Comparison of ENCODE assay signal across 11 cellular contexts in the genomic region with DNA sequence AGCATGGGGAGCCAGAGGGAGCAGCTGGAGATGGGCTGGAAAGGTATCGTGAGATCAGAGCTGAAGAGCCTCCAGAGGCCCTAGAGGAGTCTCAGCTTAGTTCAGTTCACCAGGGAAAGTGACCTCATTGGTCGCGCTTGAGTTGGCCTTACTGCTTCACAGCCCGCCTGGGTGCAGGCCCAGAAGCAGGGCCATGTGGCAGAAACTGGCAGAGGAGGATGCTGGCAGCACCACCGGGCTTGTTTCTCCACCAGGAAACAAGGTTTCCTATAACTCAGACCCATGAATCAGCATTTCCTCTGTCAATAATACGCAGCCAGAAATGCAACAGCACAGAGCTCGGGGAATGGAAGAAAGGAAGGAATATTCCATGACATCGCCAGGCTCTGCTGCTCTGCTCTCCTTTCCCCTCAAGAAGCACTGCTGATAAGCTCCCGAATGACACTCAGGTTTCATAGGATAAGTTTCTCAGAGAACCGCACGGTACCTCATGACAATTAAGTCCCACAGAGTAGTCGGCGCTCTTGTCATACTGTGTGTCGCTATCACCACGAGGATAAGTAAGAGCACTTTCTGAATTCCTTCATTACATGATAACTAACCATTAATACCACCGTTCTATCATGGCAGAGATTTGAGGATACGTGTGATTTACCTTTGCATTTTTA.
DNase-seq lines count a peak whose midpoint lies in the region; ATAC-seq, FAIRE-seq and TF ChIP-seq lines count a peak whose summit lies in the region.
"Had no signal": no experiment of that assay in that cellular context is flagged by ENCODE, and none has a peak within 500 bp of the region (broad histone marks: within the 10 kb centered on the region; RNA-seq: fewer than 3 reads in every experiment).

No MANE protein-coding gene starts in this region.

- no peak overlapping the region for H2AFZ ChIP-seq in mammary epithelial cell (ENCODE audit: low read depth, low read length)

- peak overlapping the region; percentile 44 for H3K27ac Mint-ChIP-seq in activated naive CD8-positive, alpha-beta T cell treated with anti-CD3 and anti-CD28 coated beads, Interleukin-2, amount 50 U/mL, for 24 hours
- H3K27ac Mint-ChIP-seq in T-helper 17 cell, result no peak overlapping the region
- H3K27ac Mint-ChIP-seq: progenitor cell of endocrine pancreas had no signal

- no peak overlapping the region for H3K4me3 Mint-ChIP-seq in activated naive CD8-positive, alpha-beta T cell treated with anti-CD3 and anti-CD28 coated beads, Interleukin-2, amount 50 U/mL, for 24 hours
- no peak overlapping the region for H3K4me3 Mint-ChIP-seq in T-helper 17 cell

- H3K4me2 ChIP-seq in mammary epithelial cell (ENCODE audit: insufficient read depth, low read depth, low read length), result no peak overlapping the region
- H3K4me2 ChIP-seq: KMS-11 had no signal

- in situ Hi-C loops in mammary epithelial cell (cut with MboI; ENCODE audit: low sequenced_read_pairs in 2 of 2), result no loop called here

- no peak for FAIRE-seq in kidney (lab: Jason Lieb, UNC)

- no peaks in the 10 kb centered on the region for H3K36me3 ChIP-seq in breast epithelium
- no peaks in the 10 kb centered on the region for H3K36me3 ChIP-seq in mammary epithelial cell (ENCODE audit: insufficient read depth, low read length)
- H3K36me3 ChIP-seq in kidney (ENCODE audit: control insufficient read depth in 1 of 2, insufficient read depth in 2 of 2, low read length in 2 of 2), result no peaks in the 10 kb centered on the region

- H3K4me3 ChIP-seq in breast epithelium, result no peak overlapping the region
- no peak overlapping the region for H3K4me3 ChIP-seq in mammary epithelial cell (replicated peaks in 1 of 3; ENCODE audit: insufficient read depth in 1 of 3, low read depth in 2 of 3, low read length in 3 of 3)
- H3K4me3 ChIP-seq in kidney (ENCODE audit: low read length in 2 of 2), result no peak overlapping the region

- no TSS peak for BruUV-seq in mammary epithelial cell (replicated peaks; lab: Mats Ljungman, UMichigan)

- intact Hi-C loops in breast epithelium (cut with DNase I; ENCODE audit: low total_unique reads) (no loop called here), mammary epithelial cell (cut with micrococcal nuclease) (no loop called here), kidney (cut with DNase I) (no loop called here)

- CTCF ChIA-PET in mammary epithelial cell (lab: Charles Lee; ENCODE audit: low non-redundant PET), result no interaction called here

- no peaks in the 10 kb centered on the region for H3K27me3 Mint-ChIP-seq in activated naive CD8-positive, alpha-beta T cell treated with anti-CD3 and anti-CD28 coated beads, Interleukin-2, amount 50 U/mL, for 24 hours
- no peaks in the 10 kb centered on the region for H3K27me3 Mint-ChIP-seq in T-helper 17 cell

- no peaks in the 10 kb centered on the region for H3K9me3 ChIP-seq in breast epithelium
- no peaks in the 10 kb centered on the region for H3K9me3 ChIP-seq in mammary epithelial cell (replicated peaks; ENCODE audit: insufficient read depth, low read length)
- H3K9me3 ChIP-seq in kidney (ENCODE audit: control insufficient read depth in 1 of 2, low read length in 2 of 2), result no peaks in the 10 kb centered on the region
- H3K9me3 ChIP-seq in T-helper 17 cell (ENCODE audit: control insufficient read depth, low read length, poor library complexity, severe bottlenecking), result no peaks in the 10 kb centered on the region

- TF ChIP-seq CTCF in breast epithelium (IDR thresholded peaks at IDR 0.05) (no peak), mammary epithelial cell (conservative IDR thresholded peaks at IDR 0.05 in 1 of 2, IDR thresholded peaks at IDR 0.05 in 1 of 2; ENCODE audit: extremely low read depth in 1 of 2, insufficient read depth in 1 of 2, low read depth in 1 of 2, low read length in 2 of 2) (no peak), kidney (IDR thresholded peaks at IDR 0.05; ENCODE audit: borderline replicate concordance, extremely low read depth, insufficient read depth) (no peak)

- no peaks in the 10 kb centered on the region for H3K36me3 Mint-ChIP-seq in activated naive CD8-positive, alpha-beta T cell treated with anti-CD3 and anti-CD28 coated beads, Interleukin-2, amount 50 U/mL, for 24 hours (ENCODE audit: low read depth)
- peaks cover 3% of the 10 kb centered on the region for H3K36me3 Mint-ChIP-seq in T-helper 17 cell (ENCODE audit: low read depth)

- H3K27me3 ChIP-seq in breast epithelium (no peaks in the 10 kb centered on the region), mammary epithelial cell (ENCODE audit: insufficient read depth, low read length) (no peaks in the 10 kb centered on the region)

- dilution Hi-C loops in mammary epithelial cell (cut with HindIII; ENCODE audit: low sequenced_read_pairs), result no loop called here

- H3K27ac ChIP-seq in breast epithelium (peak overlapping the region; percentile 11 to 19), mammary epithelial cell (ENCODE audit: insufficient read depth, low read depth, low read length) (no peak overlapping the region), kidney (ENCODE audit: low read depth in 2 of 2, low read length in 2 of 2) (peak overlapping the region in 1 of 2 donors; percentile 40)
- H3K27ac ChIP-seq: KMS-11 had no signal

- TF ChIP-seq POLR2A in breast epithelium (IDR thresholded peaks at IDR 0.05), result no peak

- H3K4me1 ChIP-seq in breast epithelium (no peaks in the 10 kb centered on the region), mammary epithelial cell (ENCODE audit: insufficient read depth, low read length) (no peaks in the 10 kb centered on the region), kidney (ENCODE audit: control insufficient read depth in 1 of 2, insufficient read depth in 1 of 2, low read depth in 1 of 2, low read length in 2 of 2) (peaks cover 3 to 6% of the 10 kb centered on the region in 2 donors)

- DNase-seq in breast epithelium (ENCODE audit: low spot score in 2 of 2), result no peak
- DNase-seq in mammary epithelial cell, result no peak
- DNase-seq in activated naive CD8-positive, alpha-beta T cell treated with anti-CD3 and anti-CD28 coated beads, Interleukin-2, amount 50 U/mL, for 24 hours, result no peak
- peak; percentile 93 for DNase-seq in kidney
- DNase-seq in SKM-1 (lab: John Stamatoyannopoulos, UW; ENCODE audit: unreplicated experiment), result no peak
- DNase-seq in T-helper 17 cell, result no peak
- DNase-seq in foreskin melanocyte, result no peak
- DNase-seq in islet precursor cell, result no peak
- DNase-seq: stimulated activated naive CD4-positive, alpha-beta T cell had no signal

- peaks cover 5% of the 10 kb centered on the region for H3K9me3 Mint-ChIP-seq in activated naive CD8-positive, alpha-beta T cell treated with anti-CD3 and anti-CD28 coated beads, Interleukin-2, amount 50 U/mL, for 24 hours

- H3K4me1 Mint-ChIP-seq in activated naive CD8-positive, alpha-beta T cell treated with anti-CD3 and anti-CD28 coated beads, Interleukin-2, amount 50 U/mL, for 24 hours, result peaks cover 17% of the 10 kb centered on the region
- peaks cover 21% of the 10 kb centered on the region for H3K4me1 Mint-ChIP-seq in T-helper 17 cell

- WGBS in mammary epithelial cell (ENCODE audit: low coverage, missing lambda C conversion rate), result 96% methylated on average over 15 of the region's 17 CpGs

- no peaks in the 10 kb centered on the region for H3K79me2 ChIP-seq in mammary epithelial cell (ENCODE audit: insufficient read depth, low read length)

- no peaks in the 10 kb centered on the region for H4K20me1 ChIP-seq in mammary epithelial cell (ENCODE audit: insufficient read depth, low read length)

- ATAC-seq in activated naive CD8-positive, alpha-beta T cell treated with anti-CD3 and anti-CD28 coated beads, Interleukin-2, amount 50 U/mL, for 24 hours, result no peak
- no peak for ATAC-seq in T-helper 17 cell

- H3K9ac ChIP-seq in mammary epithelial cell (ENCODE audit: insufficient read depth, low read length) (no peak overlapping the region), kidney (ENCODE audit: low read length in 2 of 2) (no peak overlapping the region)
- H3K9ac ChIP-seq: KMS-11 had no signal
